Comparison of ENCODE assay signal across 31 cellular contexts in genomic region chr1:220705782-220706181, GRCh38. TPM values are rescaled to one million over a fixed set of nuclear protein-coding genes. Genes with fewer than 3 reads are reported as not detected.
"Had no signal": no experiment of that assay in that cellular context is flagged by ENCODE, and none has a peak within 500 bp of the region (broad histone marks: within the 10 kb centered on the region; RNA-seq: fewer than 3 reads in every experiment).

No MANE protein-coding gene starts in this region.

- H3K36me3 ChIP-seq: adrenal gland had no signal

- H3K4me3 ChIP-seq: adrenal gland, PC-9 had no signal

- H3K9me3 ChIP-seq: adrenal gland had no signal

- DNase-seq: activated CD4-positive, alpha-beta memory T cell treated with anti-CD3 and anti-CD28 coated beads for 36 hours; activated CD4-positive, alpha-beta T cell treated with anti-CD3 and anti-CD28 coated beads for 36 hours; activated CD4-positive, alpha-beta T cell treated with anti-CD3 and anti-CD28 coated beads, Interleukin-2, amount 50 U/mL, for 1 hour; activated CD8-positive, alpha-beta memory T cell treated with anti-CD3 and anti-CD28 coated beads, Interleukin-2, amount 50 U/mL, for 4 hours; activated gamma-delta T cell treated with Interleukin-2 at 50 U/mL for 16 hours; activated naive CD4-positive, alpha-beta T cell treated with anti-CD3 and anti-CD28 coated beads for 36 hours; activated T-cell treated with anti-CD3 and anti-CD28 coated beads for 4 hours; activated T-cell treated with anti-CD3 and anti-CD28 coated beads, Interleukin-2, amount 50 U/mL, for 4 hours; central memory CD4-positive, alpha-beta T cell; KG1; MM.1S; NCI-H1092 treated with DMSO at 0.1 percent for 48 hours; NCI-H1417; NCI-H146; NCI-H187; NCI-H2029 treated with DMSO at 0.1 percent for 48 hours; NCI-H2107; NCI-H2171; NCI-H510A; NCI-H526 treated with DMSO at 0.1 percent for 48 hours; NCI-H774; NK-92 treated with Interleukin-12 subunit alpha and Interleukin-12 subunit beta, amount 100 ng/mL, for 24 hours; PC-9; Right ventricle myocardium superior; T1000 had no signal

- H3K27ac ChIP-seq: adrenal gland, PC-9 had no signal

- H3K27me3 ChIP-seq: adrenal gland had no signal

- H3K4me1 ChIP-seq: adrenal gland had no signal

- ATAC-seq: activated CD4-positive, alpha-beta T cell treated with anti-CD3 and anti-CD28 coated beads for 36 hours; activated naive CD4-positive, alpha-beta T cell treated with anti-CD3 and anti-CD28 coated beads, Interleukin-2, amount 50 U/mL, for 72 hours; activated T-cell treated with anti-CD3 and anti-CD28 coated beads, Interleukin-2, amount 50 U/mL, for 4 hours had no signal

RNA-seq across cellular contexts. Expression of gene C1orf115, which starts 15.6 kb away (rescaled TPM):
- total RNA-seq: OCI-LY7 had no signal

RNA-seq across cellular contexts. Expression of gene MTARC2, which starts 42.3 kb away (rescaled TPM):
- total RNA-seq: activated CD4-positive, alpha-beta memory T cell treated with anti-CD3 and anti-CD28 coated beads for 36 hours; activated CD4-positive, alpha-beta T cell treated with anti-CD3 and anti-CD28 coated beads for 36 hours; activated naive CD4-positive, alpha-beta T cell treated with anti-CD3 and anti-CD28 coated beads for 36 hours; activated naive CD4-positive, alpha-beta T cell treated with anti-CD3 and anti-CD28 coated beads, Interleukin-2, amount 50 U/mL, for 72 hours; activated T-helper 1 cell treated with anti-CD3 and anti-CD28 coated beads, Interleukin-12 subunit alpha, Interleukin-12 subunit beta, Interleukin-2, Interleukin-4 antibody, amounts not matched to agents 30 ng/mL and 10 ng/mL and 1 ng/mL, durations not matched to agents 14 hours and 24 hours and 36 hours; OCI-LY7; T-helper 1 cell treated with Interleukin-12 subunit alpha and Interleukin-12 subunit beta and Interleukin-4 antibody, amounts not matched to agents 30 ng/mL and 1 ng/mL, for 36 hours; T-helper 2 cell treated with Interferon-gamma antibody and Interleukin-4, amounts not matched to agents 100 ng/mL and 5 ng/mL, for 36 hours had no signal
